ENCODE assay signal across 15 cellular contexts in genomic region chr5:33890147-33890546, GRCh38. TPM values are rescaled to one million over a fixed set of nuclear protein-coding genes. Genes with fewer than 3 reads are reported as not detected.
DNase-seq lines count a peak whose midpoint lies in the region; FAIRE-seq and TF ChIP-seq lines count a peak whose summit lies in the region.
"Had no signal": no experiment of that assay in that cellular context is flagged by ENCODE, and none has a peak within 500 bp of the region (broad histone marks: within the 10 kb centered on the region; RNA-seq: fewer than 3 reads in every experiment).

No MANE protein-coding gene starts in this region.

- no peak for FAIRE-seq in H54 (lab: Jason Lieb, UNC)

- no peak overlapping the region for H3K4me3 Mint-ChIP-seq in T-helper 2 cell treated with Interferon-gamma antibody and Interleukin-4, amounts not matched to agents 5 μg/mL and 100 μg/mL, for 36 hours
- H3K4me3 Mint-ChIP-seq: memory B cell had no signal

- H3K27me3 ChIP-seq in GM06990 (replicated peaks; ENCODE audit: control insufficient read depth, insufficient read depth, low read length) = no peaks in the 10 kb centered on the region
- no peaks in the 10 kb centered on the region for H3K27me3 ChIP-seq in hepatocyte
- no peaks in the 10 kb centered on the region for H3K27me3 ChIP-seq in rectal smooth muscle tissue (ENCODE audit: control insufficient read depth, insufficient read depth, low read length)

- H2AFZ ChIP-seq in hepatocyte = no peak overlapping the region

- H3K4me3 ChIP-seq in GM06990 (replicated peaks; ENCODE audit: low read depth, low read length) (peak overlapping the region; percentile 71), WI38 (ENCODE audit: low read depth, low read length) (peak overlapping the region; percentile 78), hepatocyte (no peak overlapping the region), rectal smooth muscle tissue (ENCODE audit: low read length) (peak overlapping the region; percentile 49)
- H3K4me3 ChIP-seq: SK-N-MC had no signal

- H3K27me3 Mint-ChIP-seq in T-helper 2 cell treated with Interferon-gamma antibody and Interleukin-4, amounts not matched to agents 5 μg/mL and 100 μg/mL, for 36 hours (ENCODE audit: low read depth) = peaks cover 45% of the 10 kb centered on the region

- H3K9me2 ChIP-seq in hepatocyte (replicated peaks; ENCODE audit: insufficient read depth) = no peaks in the 10 kb centered on the region

- H3K27ac ChIP-seq in hepatocyte (no peak overlapping the region), rectal smooth muscle tissue (ENCODE audit: low read depth, low read length) (no peak overlapping the region)
- H3K27ac ChIP-seq: SK-N-MC had no signal

- no peak for DNase-seq in GM06990 (ENCODE audit: extremely low read depth, insufficient read length)
- DNase-seq in hepatocyte (ENCODE audit: low spot score) = no peak
- DNase-seq in T-helper 2 cell treated with Interferon-gamma antibody and Interleukin-4, amounts not matched to agents 5 μg/mL and 100 μg/mL, for 36 hours (ENCODE audit: low spot score) = no peak
- no peak for DNase-seq in H54 (ENCODE audit: insufficient read length, low spot score)
- DNase-seq in NCI-H82 (lab: John Stamatoyannopoulos, UW) = no peak
- DNase-seq in NCI-H2081 treated with DMSO at 0.1 percent for 48 hours (lab: John Stamatoyannopoulos, UW) = no peak
- DNase-seq: activated CD4-positive, alpha-beta T cell treated with anti-CD3 and anti-CD28 coated beads for 48 hours; NCI-H510A treated with DMSO at 0.1 percent for 48 hours; stimulated activated CD4-positive, alpha-beta T cell treated with anti-CD3 and anti-CD28 coated beads, Interleukin-2, amount 100 ng/mL, for 24 hours; substantia nigra had no signal

- WGBS in hepatocyte (ENCODE audit: low lambda C conversion rate, missing lambda C conversion rate) = 23% methylated on average over 3 of the region's 3 CpGs

- H3K4me1 ChIP-seq in hepatocyte (ENCODE audit: insufficient read depth) = peaks cover 26% of the 10 kb centered on the region
- peaks cover 6% of the 10 kb centered on the region for H3K4me1 ChIP-seq in rectal smooth muscle tissue (ENCODE audit: control insufficient read depth, insufficient read depth, low read length)

- no peaks in the 10 kb centered on the region for H4K20me1 ChIP-seq in hepatocyte (ENCODE audit: insufficient read depth, poor library complexity, severe bottlenecking)

- no peaks in the 10 kb centered on the region; the same call in 1 of the 2 replicates for H3K36me3 ChIP-seq in GM06990 (ENCODE audit: control insufficient read depth, insufficient read depth, low read length)
- no peaks in the 10 kb centered on the region for H3K36me3 ChIP-seq in hepatocyte (replicated peaks; ENCODE audit: insufficient read depth, low read depth)
- no peaks in the 10 kb centered on the region for H3K36me3 ChIP-seq in rectal smooth muscle tissue (ENCODE audit: control insufficient read depth, insufficient read depth, low read length)

- H3K36me3 Mint-ChIP-seq in T-helper 2 cell treated with Interferon-gamma antibody and Interleukin-4, amounts not matched to agents 5 μg/mL and 100 μg/mL, for 36 hours (ENCODE audit: low read depth) = no peaks in the 10 kb centered on the region
- H3K36me3 Mint-ChIP-seq: memory B cell had no signal

- H3K27ac Mint-ChIP-seq in T-helper 2 cell treated with Interferon-gamma antibody and Interleukin-4, amounts not matched to agents 5 μg/mL and 100 μg/mL, for 36 hours = no peak overlapping the region
- H3K27ac Mint-ChIP-seq: memory B cell had no signal

- no peak for TF ChIP-seq CTCF in GM06990 (IDR thresholded peaks at IDR 0.05; ENCODE audit: insufficient read depth, low read length, poor library complexity, severe bottlenecking)
- TF ChIP-seq CTCF in WI38 (IDR thresholded peaks at IDR 0.05; ENCODE audit: low read depth, low read length) = no peak
- no peak for TF ChIP-seq CTCF in hepatocyte (IDR thresholded peaks at IDR 0.05; ENCODE audit: poor library complexity)

- no peak for TF ChIP-seq POLR2A in H54 (IDR thresholded peaks at IDR 0.05; ENCODE audit: low read depth, low read length)

- peaks cover 7% of the 10 kb centered on the region for H3K79me2 ChIP-seq in hepatocyte

- H3K4me1 Mint-ChIP-seq in T-helper 2 cell treated with Interferon-gamma antibody and Interleukin-4, amounts not matched to agents 5 μg/mL and 100 μg/mL, for 36 hours (ENCODE audit: low read depth) = no peaks in the 10 kb centered on the region
- H3K4me1 Mint-ChIP-seq: memory B cell had no signal

- H3K4me2 ChIP-seq in hepatocyte = peak overlapping the region; percentile 76

- H3K9me3 ChIP-seq in hepatocyte (ENCODE audit: low read depth) = no peaks in the 10 kb centered on the region

- no peak overlapping the region for H3K9ac ChIP-seq in rectal smooth muscle tissue (ENCODE audit: low read length)

- no peaks in the 10 kb centered on the region for H3K9me3 Mint-ChIP-seq in T-helper 2 cell treated with Interferon-gamma antibody and Interleukin-4, amounts not matched to agents 5 μg/mL and 100 μg/mL, for 36 hours

RNA-seq across cellular contexts. Expression of gene ADAMTS12, which starts 1.6 kb away (rescaled TPM):
- total RNA-seq in hepatocyte = 8.7 and 8.9 TPM in 2 replicates
- polyA plus RNA-seq in hepatocyte = 3.2 and 4.2 TPM in 2 replicates

RNA-seq across cellular contexts. Expression of gene RXFP3, which starts 46.0 kb away (rescaled TPM):
- total RNA-seq in hepatocyte = not detected in 2 replicates
- not detected in 2 replicates for polyA plus RNA-seq in hepatocyte
- total RNA-seq: epithelial cell of proximal tubule had no signal
